In the genomic region with DNA sequence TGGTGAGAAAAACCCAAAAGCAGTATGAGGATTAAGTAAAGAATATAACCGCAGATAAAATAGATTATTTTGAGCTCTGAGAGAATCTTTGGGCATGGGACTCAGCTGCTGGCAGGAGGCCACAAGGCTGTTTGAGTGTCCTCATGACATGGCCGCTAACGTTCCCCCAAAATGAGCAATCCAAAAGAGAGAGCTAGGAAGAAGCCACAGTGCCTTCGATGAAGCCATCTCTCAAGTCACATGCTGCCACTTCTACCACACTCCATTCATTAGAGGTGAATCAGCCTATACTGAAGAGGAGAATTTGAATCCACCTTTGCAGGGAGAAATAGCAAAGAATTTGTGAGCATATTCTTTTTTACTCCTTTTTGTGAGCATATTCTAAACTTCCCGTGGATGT, we compare ENCODE assay signal across 8 cellular contexts. TPM values are rescaled to one million over a fixed set of nuclear protein-coding genes. Genes with fewer than 3 reads are reported as not detected.
DNase-seq lines count a peak whose midpoint lies in the region; ATAC-seq and TF ChIP-seq lines count a peak whose summit lies in the region.
"Had no signal": no experiment of that assay in that cellular context is flagged by ENCODE, and none has a peak within 500 bp of the region (broad histone marks: within the 10 kb centered on the region; RNA-seq: fewer than 3 reads in every experiment).

No MANE protein-coding gene starts in this region.

- H3K79me1 ChIP-seq in IMR-90 (ENCODE audit: low read depth in 1 of 2, low read length in 2 of 2) (peaks cover 12 to 52% of the 10 kb centered on the region in 2 experiments), mesenchymal stem cell (replicated peaks; ENCODE audit: low read length, poor library complexity, severe bottlenecking) (peaks cover 20% of the 10 kb centered on the region)

- H3K23ac ChIP-seq in IMR-90 (ENCODE audit: low read depth, low read length) (0 out of 2 replicates have a peak overlapping the region, but pooled peaks have one; percentile 6), mesenchymal stem cell (ENCODE audit: low read length in 2 of 2) (no peak overlapping the region)

- H3K4me3 ChIP-seq in IMR-90 (ENCODE audit: insufficient read depth, low read depth, low read length) (no peak overlapping the region), coronary artery (peak overlapping the region; percentile 34), mesenchymal stem cell (ENCODE audit: insufficient read depth in 1 of 2, low read depth in 1 of 2, low read length in 2 of 2) (peak overlapping the region in 1 of 2 experiments; percentile 59), upper lobe of left lung (no peak overlapping the region), Karpas-422 (ENCODE audit: low read length) (no peak overlapping the region)

- H3K9me3 ChIP-seq in IMR-90 (ENCODE audit: control insufficient read depth, insufficient read depth, low read length) (no peaks in the 10 kb centered on the region), mesenchymal stem cell (ENCODE audit: control insufficient read depth, low read length) (no peaks in the 10 kb centered on the region), upper lobe of left lung (no peaks in the 10 kb centered on the region), Karpas-422 (ENCODE audit: low read length) (no peaks in the 10 kb centered on the region)

- in situ Hi-C loops in IMR-90 (cut with MboI; ENCODE audit: low sequenced_read_pairs): no loop called here

- POLR2A ChIA-PET in IMR-90 (lab: Charles Lee; ENCODE audit: unreplicated experiment): no interaction called here

- peak overlapping the region; percentile 11; the same call in 1 of the 2 replicates for H3K18ac ChIP-seq in IMR-90 (ENCODE audit: low read depth, low read length)
- H3K18ac ChIP-seq in mesenchymal stem cell (ENCODE audit: low read depth in 1 of 2, low read length in 2 of 2): peak overlapping the region; percentile 93 to 94

- H2AK5ac ChIP-seq in IMR-90 (ENCODE audit: low read depth, low read length) (peak overlapping the region; percentile 11; the same call in 1 of the 2 replicates), mesenchymal stem cell (ENCODE audit: low read length, severe bottlenecking) (peak overlapping the region; percentile 40)

- H2BK120ac ChIP-seq in IMR-90 (ENCODE audit: low read depth, low read length): no peak overlapping the region
- peak overlapping the region; percentile 71 for H2BK120ac ChIP-seq in mesenchymal stem cell (ENCODE audit: low read depth, low read length)

- intact Hi-C loops in IMR-90 (cut with micrococcal nuclease): loop anchor here (5.0 kb wide), 1 partner anchor 138 kb away; the partner anchor contains the start of gene UBE2G1

- no peaks in the 10 kb centered on the region for H3K9me2 ChIP-seq in Karpas-422 (replicated peaks; ENCODE audit: insufficient read depth, low read length)

- peak; percentile 31 for ATAC-seq in IMR-90 (ENCODE audit: low read depth)
- ATAC-seq in upper lobe of left lung (ENCODE audit: low FRiP score in 2 of 2): peak; percentile 70 to 79
- no peak for ATAC-seq in HG02885 (IDR thresholded peaks at IDR 0.05; ENCODE audit: poor library complexity, unreplicated experiment)
- ATAC-seq in HG03571 (IDR thresholded peaks at IDR 0.05; ENCODE audit: unreplicated experiment): no peak

- H3K27me3 ChIP-seq in IMR-90 (ENCODE audit: control insufficient read depth, insufficient read depth, low read length) (no peaks in the 10 kb centered on the region), mesenchymal stem cell (ENCODE audit: control insufficient read depth in 1 of 2, insufficient read depth in 1 of 2, low read length in 2 of 2) (no peaks in the 10 kb centered on the region), upper lobe of left lung (no peaks in the 10 kb centered on the region), Karpas-422 (ENCODE audit: low read length) (no peaks in the 10 kb centered on the region)

- H3K14ac ChIP-seq in IMR-90 (replicated peaks; ENCODE audit: low read depth, low read length): peak overlapping the region; percentile 8; the same call in 1 of the 2 replicates
- H3K14ac ChIP-seq in mesenchymal stem cell (ENCODE audit: low read length in 2 of 2): peak overlapping the region in 1 of 2 experiments; percentile 75

- peak overlapping the region; percentile 24 for H3K4ac ChIP-seq in IMR-90 (ENCODE audit: low read depth, low read length)
- H3K4ac ChIP-seq in mesenchymal stem cell (ENCODE audit: low read depth in 1 of 2, low read length in 2 of 2): peak overlapping the region; percentile 46 to 60

- H4K20me1 ChIP-seq in IMR-90 (ENCODE audit: insufficient read depth, low read length) (peaks cover 26% of the 10 kb centered on the region), Karpas-422 (ENCODE audit: insufficient read depth, low read depth, low read length) (no peaks in the 10 kb centered on the region)

- H2BK12ac ChIP-seq in mesenchymal stem cell (ENCODE audit: low read length in 2 of 2): peak overlapping the region in 1 of 2 experiments; percentile 82

- peak overlapping the region; percentile 48; the same call in 1 of the 2 replicates for H3K27ac ChIP-seq in IMR-90 (ENCODE audit: insufficient read depth, low read length)
- H3K27ac ChIP-seq in coronary artery: peak overlapping the region; percentile 71 to 83
- H3K27ac ChIP-seq in mesenchymal stem cell (ENCODE audit: low read length, poor library complexity, severe bottlenecking): peak overlapping the region; percentile 69
- H3K27ac ChIP-seq in upper lobe of left lung: peak overlapping the region; percentile 32 to 71 (median 65)
- H3K27ac ChIP-seq in Karpas-422 (ENCODE audit: low read length): no peak overlapping the region

- no peak overlapping the region for H4K5ac ChIP-seq in IMR-90 (ENCODE audit: low read depth, low read length)

- peaks cover 11% of the 10 kb centered on the region for H3K36me3 ChIP-seq in IMR-90 (ENCODE audit: control insufficient read depth, insufficient read depth, low read length)
- peaks cover 5 to 27% of the 10 kb centered on the region in 2 experiments for H3K36me3 ChIP-seq in mesenchymal stem cell (ENCODE audit: control insufficient read depth in 1 of 2, insufficient read depth in 2 of 2, low read depth in 1 of 2, low read length in 2 of 2)
- H3K36me3 ChIP-seq in upper lobe of left lung: peaks cover 3 to 43% (median 7%) of the 10 kb centered on the region in 4 donors
- H3K36me3 ChIP-seq in Karpas-422 (ENCODE audit: insufficient read depth, low read length): peaks cover 49% of the 10 kb centered on the region

- TF ChIP-seq POLR2A in IMR-90 (IDR thresholded peaks at IDR 0.05; ENCODE audit: low read depth, low read length) (no peak), upper lobe of left lung (IDR thresholded peaks at IDR 0.05) (no peak)

- BruUV-seq in IMR-90 (replicated peaks; lab: Mats Ljungman, UMichigan): no TSS peak

- no peak for TF ChIP-seq RAD21 in IMR-90 (IDR thresholded peaks at IDR 0.05; ENCODE audit: low read length)

- H3K9me1 ChIP-seq in IMR-90 (ENCODE audit: insufficient read depth, low read length): peaks cover 14% of the 10 kb centered on the region

- H2BK5ac ChIP-seq in IMR-90 (ENCODE audit: low read depth, low read length, poor library complexity, severe bottlenecking) (peak overlapping the region; percentile 80), mesenchymal stem cell (ENCODE audit: low read depth, low read length, poor library complexity, severe bottlenecking) (no peak overlapping the region)

- H4K8ac ChIP-seq in IMR-90 (ENCODE audit: low read depth in 2 of 2, low read length in 2 of 2) (peak overlapping the region in 1 of 2 experiments; percentile 30; a peak in 1 of 4 replicates), mesenchymal stem cell (ENCODE audit: low read length) (peak overlapping the region; percentile 27)

- H2AK9ac ChIP-seq in IMR-90 (replicated peaks; ENCODE audit: low read depth, low read length, poor library complexity): no peak overlapping the region

- dilution Hi-C loops in IMR-90 (cut with HindIII; ENCODE audit: low sequenced_read_pairs, unreplicated experiment): no loop called here

- no CpG with 5 or more reads among the region's 5 CpGs for WGBS in IMR-90 (ENCODE audit: extremely low coverage in 2 of 2, insufficient read length in 1 of 2), 2 experiments
- 43% methylated on average over 4 of the region's 5 CpGs for WGBS in mesenchymal stem cell
- 65 to 82% methylated on average over 5 of the region's 5 CpGs for WGBS in upper lobe of left lung, 2 donors

- H3K79me2 ChIP-seq in Karpas-422 (ENCODE audit: low read length): peaks cover 82% of the 10 kb centered on the region

- TF ChIP-seq EP300 in upper lobe of left lung (IDR thresholded peaks at IDR 0.05): no peak

- no peak overlapping the region; the same call in 2 of the 3 replicates for H2BK15ac ChIP-seq in IMR-90 (ENCODE audit: low read depth, low read length)
- no peak overlapping the region for H2BK15ac ChIP-seq in mesenchymal stem cell (ENCODE audit: low read depth, poor library complexity, severe bottlenecking)

- 0 out of 2 replicates have a peak overlapping the region, but pooled peaks have one; percentile 4 for H2BK20ac ChIP-seq in IMR-90 (ENCODE audit: low read depth, low read length)

- DNase-seq in IMR-90 (peak; percentile 65), coronary artery (ENCODE audit: low spot score) (no peak), mesenchymal stem cell (peak; percentile 94), upper lobe of left lung (no peak), Karpas-422 (no peak)
- DNase-seq: NCI-H1436 treated with DMSO at 0.1 percent for 48 hours had no signal

- H3K56ac ChIP-seq in IMR-90 (ENCODE audit: extremely low read depth, insufficient read depth, low read length): no peak overlapping the region

- TF ChIP-seq CTCF in IMR-90 (conservative IDR thresholded peaks at IDR 0.05; ENCODE audit: low read depth, low read length) (no peak), coronary artery (IDR thresholded peaks at IDR 0.05) (no peak), upper lobe of left lung (IDR thresholded peaks at IDR 0.05) (no peak)

- H3K4me2 ChIP-seq in IMR-90 (ENCODE audit: low read depth, low read length) (peak overlapping the region; percentile 58), mesenchymal stem cell (ENCODE audit: low read length, poor library complexity, severe bottlenecking) (no peak overlapping the region), Karpas-422 (ENCODE audit: low read depth, low read length, poor library complexity, severe bottlenecking) (no peak overlapping the region)

- no peak overlapping the region for H3K9ac ChIP-seq in IMR-90 (ENCODE audit: low read depth, low read length)
- H3K9ac ChIP-seq in mesenchymal stem cell (ENCODE audit: low read length): peak overlapping the region; percentile 83
- no peak overlapping the region for H3K9ac ChIP-seq in Karpas-422 (ENCODE audit: low read length)

- CTCF ChIA-PET in IMR-90 (lab: Yijun Ruan, JAX): interaction anchor here (1.0 to 1.3 kb wide), 3 partner anchors 9 to 20 kb away, joined by 3 to 7 read pairs (median 4); no protein-coding TSS in a partner anchor

- H2AFZ ChIP-seq in IMR-90 (replicated peaks; ENCODE audit: low read length, poor library complexity) (no peak overlapping the region), mesenchymal stem cell (ENCODE audit: low read depth, low read length) (no peak overlapping the region), Karpas-422 (ENCODE audit: low read length) (no peak overlapping the region)

- no peak overlapping the region for H4K91ac ChIP-seq in IMR-90 (ENCODE audit: insufficient read depth, low read depth, low read length)
- H4K91ac ChIP-seq in mesenchymal stem cell (ENCODE audit: low read length): peak overlapping the region; percentile 93

- H3K4me1 ChIP-seq in IMR-90 (ENCODE audit: control insufficient read depth, insufficient read depth, low read length): peaks cover 14% of the 10 kb centered on the region
- H3K4me1 ChIP-seq in mesenchymal stem cell (ENCODE audit: control insufficient read depth, insufficient read depth, low read depth, low read length): peaks cover 9% of the 10 kb centered on the region
- peaks cover 9 to 17% (median 14%) of the 10 kb centered on the region in 4 donors for H3K4me1 ChIP-seq in upper lobe of left lung
- no peaks in the 10 kb centered on the region for H3K4me1 ChIP-seq in Karpas-422 (ENCODE audit: low read length)

RNA-seq across cellular contexts. Expression of gene ANKFY1, which starts 34.2 kb away (rescaled TPM):
- total RNA-seq in IMR-90 (2012; rRNA removed) (43.9 and 48.9 TPM in 2 replicates), upper lobe of left lung (10 to 100 TPM; 58.7 to 92.2 (median 60.9) TPM)
- 30.7 and 32.3 TPM in 2 replicates for polyA plus RNA-seq in IMR-90 (2012; rRNA removed)
- 13.0 and 15.9 TPM in 2 replicates for polyA plus RNA-seq in IMR-90 (2012; cell fraction: cytosol; rRNA removed)
- polyA plus RNA-seq in IMR-90 (2012; cell fraction: nucleus; rRNA removed; ENCODE audit: low replicate concordance): 75.6 and 82.9 TPM in 2 replicates
- 19.7 TPM for polyA plus RNA-seq in mesenchymal stem cell (2013, experiment 1 of 2)
- polyA plus RNA-seq in mesenchymal stem cell (2013, experiment 2 of 2): 18.8 TPM
- total RNA-seq in Karpas-422 (2014; rRNA removed; shearing (Covaris generic); ENCODE audit: low replicate concordance): 24.1 and 34.4 TPM in 2 replicates

Comparison
In these comparisons a context has a peak if more than half of its experiments do, and no peak if none do; other contexts are left out.
1. ATAC-seq: peak in IMR-90 (single experiment) and upper lobe of left lung (2 of 2); none in HG02885 (single experiment) and HG03571 (single experiment).
2. DNase-seq: peak in IMR-90 (single experiment) and mesenchymal stem cell (single experiment); none in coronary artery (single experiment), upper lobe of left lung (0 of 2) and Karpas-422 (single experiment).